20 cellular contexts compared by ENCODE assay signal in the genomic region with DNA sequence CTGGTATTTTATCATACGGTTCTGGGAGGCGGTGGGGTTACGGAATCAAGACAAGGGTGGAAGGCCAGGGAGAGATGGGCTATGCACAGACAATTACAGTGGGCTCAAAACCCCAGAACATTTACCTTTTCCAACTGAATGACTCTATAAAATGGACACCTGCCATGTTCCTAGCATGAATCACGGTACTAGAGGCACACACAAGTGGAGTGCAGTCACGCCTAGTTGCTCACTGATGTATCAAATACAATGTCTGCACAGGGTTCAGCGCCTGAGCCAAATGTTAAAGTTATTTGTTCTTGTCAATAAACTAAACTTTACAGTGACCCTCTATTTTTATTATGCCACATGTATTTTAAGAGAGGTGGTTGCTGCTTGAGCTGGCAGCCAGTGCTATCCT.
A peak's percentile ranks its signal among the peaks of the same experiment; 100 is the strongest.
DNase-seq lines count a peak whose midpoint lies in the region; ATAC-seq lines count a peak whose summit lies in the region.
"Had no signal": no experiment of that assay in that cellular context is flagged by ENCODE, and none has a peak within 500 bp of the region (broad histone marks: within the 10 kb centered on the region; RNA-seq: fewer than 3 reads in every experiment).

No MANE protein-coding gene starts in this region.

- ATAC-seq in HG02642 (IDR thresholded peaks at IDR 0.05; ENCODE audit: poor library complexity, unreplicated experiment) (no peak), HG02885 (IDR thresholded peaks at IDR 0.05; ENCODE audit: poor library complexity, unreplicated experiment) (no peak)
- ATAC-seq: activated T-cell treated with anti-CD3 and anti-CD28 coated beads, Interleukin-2, amount 50 U/mL, for 4 hours; naive thymus-derived CD8-positive, alpha-beta T cell; Right ventricle myocardium inferior had no signal

- DNase-seq in Daoy (ENCODE audit: low read depth) (peak; percentile 14), NCI-H1694 (lab: John Stamatoyannopoulos, UW) (peak; percentile 4), NCI-H748 (lab: John Stamatoyannopoulos, UW; ENCODE audit: unreplicated experiment) (peak; percentile 72), kidney glomerular epithelial cell (lab: John Stamatoyannopoulos, UW) (peak; percentile 12)
- no peak for DNase-seq in stimulated activated CD4-positive, alpha-beta T cell treated with anti-CD3 and anti-CD28 coated beads, Interleukin-15, amount 100 ng/mL, for 24 hours
- DNase-seq: activated B cell treated with CpG ODN at 0.5 μM for 24 hours; activated CD4-positive, alpha-beta memory T cell treated with anti-CD3 and anti-CD28 coated beads, Interleukin-2, amount 10 ng/mL, durations not matched to agents 7 days and 5 days; activated T-cell treated with anti-CD3 and anti-CD28 coated beads, Interleukin-2, amount 50 U/mL, for 4 hours; AML-193; Caco-2; endodermal cell; Karpas-422; mammary epithelial cell; naive thymus-derived CD8-positive, alpha-beta T cell; NCI-H1930; stimulated activated CD8-positive, alpha-beta memory T cell treated with anti-CD3 and anti-CD28 coated beads, Interleukin-4, amount 100 ng/mL, for 48 hours; substantia nigra had no signal
